8 cellular contexts compared by ENCODE assay signal in genomic region chr3:171458056-171458856, GRCh38. TPM values are rescaled to one million over a fixed set of nuclear protein-coding genes. Genes with fewer than 3 reads are reported as not detected.
DNase-seq lines count a peak whose midpoint lies in the region; ATAC-seq and TF ChIP-seq lines count a peak whose summit lies in the region.

No MANE protein-coding gene starts in this region.

- DNase-seq in AG04449 (ENCODE audit: low read depth, low spot score) (no peak), NCI-H526 (lab: John Stamatoyannopoulos, UW) (peak; percentile 23 to 64), iPS-NIHi7 (ENCODE audit: extremely low spot score) (peak; percentile 26), AG08396 (ENCODE audit: low spot score) (no peak)
- peak; percentile 62 for DNase-seq in activated naive CD8-positive, alpha-beta T cell treated with anti-CD3 and anti-CD28 coated beads, Interleukin-2, amount 10 ng/mL, durations not matched to agents 7 days and 5 days
- peak; percentile 30 to 31 for DNase-seq in stimulated activated CD4-positive, alpha-beta T cell treated with anti-CD3 and anti-CD28 coated beads, Interleukin-2, amount 100 ng/mL, for 24 hours

- peak overlapping the region; percentile 76 for H3K4me3 ChIP-seq in AG04449 (ENCODE audit: low read depth, low read length)

- H3K27me3 Mint-ChIP-seq in activated naive CD8-positive, alpha-beta T cell treated with anti-CD3 and anti-CD28 coated beads, Interleukin-2, amount 10 ng/mL, durations not matched to agents 7 days and 5 days: no peaks in the 10 kb centered on the region

- peak overlapping the region; percentile 93 for H3K4me3 Mint-ChIP-seq in activated naive CD8-positive, alpha-beta T cell treated with anti-CD3 and anti-CD28 coated beads, Interleukin-2, amount 10 ng/mL, durations not matched to agents 7 days and 5 days

- H3K9me3 Mint-ChIP-seq in activated naive CD8-positive, alpha-beta T cell treated with anti-CD3 and anti-CD28 coated beads, Interleukin-2, amount 10 ng/mL, durations not matched to agents 7 days and 5 days: no peaks in the 10 kb centered on the region

- no peak for TF ChIP-seq CTCF in AG04449 (IDR thresholded peaks at IDR 0.05; ENCODE audit: insufficient read depth, low read length, missing control alignments)

- peak; percentile 5 for ATAC-seq in activated naive CD8-positive, alpha-beta T cell treated with anti-CD3 and anti-CD28 coated beads, Interleukin-2, amount 10 ng/mL, durations not matched to agents 7 days and 5 days (ENCODE audit: low read depth)
- no peak for ATAC-seq in HG03460 (IDR thresholded peaks at IDR 0.05; ENCODE audit: unreplicated experiment)
- no peak for ATAC-seq in HG02973 (IDR thresholded peaks at IDR 0.05; ENCODE audit: unreplicated experiment)

- peak overlapping the region; percentile 90 for H3K27ac Mint-ChIP-seq in activated naive CD8-positive, alpha-beta T cell treated with anti-CD3 and anti-CD28 coated beads, Interleukin-2, amount 10 ng/mL, durations not matched to agents 7 days and 5 days

- peaks cover 36% of the 10 kb centered on the region for H3K4me1 Mint-ChIP-seq in activated naive CD8-positive, alpha-beta T cell treated with anti-CD3 and anti-CD28 coated beads, Interleukin-2, amount 10 ng/mL, durations not matched to agents 7 days and 5 days

- no peaks in the 10 kb centered on the region for H3K36me3 Mint-ChIP-seq in activated naive CD8-positive, alpha-beta T cell treated with anti-CD3 and anti-CD28 coated beads, Interleukin-2, amount 10 ng/mL, durations not matched to agents 7 days and 5 days

- POLR2A ChIA-PET in AG04449 (lab: Yijun Ruan, JAX): no interaction called here
- POLR2A ChIA-PET in activated naive CD8-positive, alpha-beta T cell treated with anti-CD3 and anti-CD28 coated beads, Interleukin-2, amount 10 ng/mL, durations not matched to agents 7 days and 5 days (lab: Charles Lee): interaction anchor here (0.7 to 1.1 kb wide), 3 partner anchors 34 to 1105 kb away, joined by 3 to 4 read pairs (median 3); no protein-coding TSS in a partner anchor

- CTCF ChIA-PET in AG04449 (lab: Yijun Ruan, JAX): no interaction called here

RNA-seq across cellular contexts. Expression of gene TNIK, which starts 1.9 kb away (rescaled TPM):
- 10 to 100 TPM; 47.6 to 52.7 TPM for total RNA-seq in activated naive CD8-positive, alpha-beta T cell treated with anti-CD3 and anti-CD28 coated beads, Interleukin-2, amount 10 ng/mL, durations not matched to agents 7 days and 5 days

Comparison
In these comparisons a context has a peak if more than half of its experiments do, and no peak if none do; other contexts are left out.
1. DNase-seq: peak in NCI-H526 (2 of 2), activated naive CD8-positive, alpha-beta T cell treated with anti-CD3 and anti-CD28 coated beads, Interleukin-2, amount 10 ng/mL, durations not matched to agents 7 days and 5 days (single experiment), iPS-NIHi7 (single experiment) and stimulated activated CD4-positive, alpha-beta T cell treated with anti-CD3 and anti-CD28 coated beads, Interleukin-2, amount 100 ng/mL, for 24 hours (2 of 2); none in AG04449 (single experiment) and AG08396 (single experiment).